ENCODE assay signal across 1 cellular context in genomic region chr1:45583666-45584350, GRCh38.
TF ChIP-seq lines count a peak whose summit lies in the region.

TSS of gene NASP (plus strand) at chr1:45584041. CDS start at chr1:45584147, 106 bp downstream.

TF ChIP-seq in K562, 482 proteins besides CTCF, POLR2A, EP300 and RAD21 (continued from another document and continues in another):
- no peak for TF ChIP-seq CHD7 (IDR thresholded peaks at IDR 0.05; ENCODE audit: low read depth, low read length)
- TF ChIP-seq PBX2 (CRISPR knock-in tag; IDR thresholded peaks at IDR 0.05; ENCODE audit: low read depth): no peak
- no peak for TF ChIP-seq PBX2 (tag; conservative IDR thresholded peaks at IDR 0.05; ENCODE audit: low read depth)
- TF ChIP-seq NR1H2 (CRISPR knock-in tag; IDR thresholded peaks at IDR 0.05): no peak
- TF ChIP-seq POLR2AphosphoS2 (IDR thresholded peaks at IDR 0.05; ENCODE audit: low read length): peak; percentile 93
- TF ChIP-seq FOXK2 (conservative IDR thresholded peaks at IDR 0.05 in 1 of 2, IDR thresholded peaks at IDR 0.05 in 1 of 2; ENCODE audit: low read depth in 2 of 2): peak; percentile 3 to 40; a peak in 1 of 4 replicates
- no peak for TF ChIP-seq ATF1 (CRISPR knock-in tag; IDR thresholded peaks at IDR 0.05)
- TF ChIP-seq ATF1 (tag; IDR thresholded peaks at IDR 0.05): peak; percentile 93
- TF ChIP-seq POLR2G (IDR thresholded peaks at IDR 0.05; ENCODE audit: low read depth, low read length): peak; percentile 98
- peak; percentile 89 for TF ChIP-seq GABPB1 (CRISPR knock-in tag; IDR thresholded peaks at IDR 0.05)
- peak; percentile 61 for TF ChIP-seq CCNT2 (IDR thresholded peaks at IDR 0.05; ENCODE audit: borderline replicate concordance, extremely low read depth, insufficient read length, low read depth, low read length)
- TF ChIP-seq PRMT5 (CRISPR knock-in tag; IDR thresholded peaks at IDR 0.05): 0 out of 2 replicates have a peak, but pooled peaks have one; percentile 37
- TF ChIP-seq LEF1 (IDR thresholded peaks at IDR 0.05): 0 out of 2 replicates have a peak, but pooled peaks have one; percentile 17
- TF ChIP-seq SMAD3 (CRISPR knock-in tag; conservative IDR thresholded peaks at IDR 0.05): no peak
- no peak for TF ChIP-seq ZBTB49 (CRISPR knock-in tag; IDR thresholded peaks at IDR 0.05; ENCODE audit: borderline replicate concordance)
- TF ChIP-seq NR2F6 (CRISPR knock-in tag; IDR thresholded peaks at IDR 0.05): no peak
- no peak for TF ChIP-seq ZKSCAN8 (CRISPR knock-in tag; IDR thresholded peaks at IDR 0.05)
- peak; percentile 79; the same call in 1 of the 2 replicates for TF ChIP-seq VEZF1 (CRISPR knock-in tag; IDR thresholded peaks at IDR 0.05)
- TF ChIP-seq SREBF1 (IDR thresholded peaks at IDR 0.05; ENCODE audit: borderline replicate concordance, low read depth, low read length): no peak
- peak; percentile 98 for TF ChIP-seq NFRKB (IDR thresholded peaks at IDR 0.05; ENCODE audit: low read depth)
- no peak; the same call in 1 of the 2 replicates for TF ChIP-seq ZNF740 (CRISPR knock-in tag; IDR thresholded peaks at IDR 0.05)
- TF ChIP-seq ZNF740 (tag; IDR thresholded peaks at IDR 0.05): no peak
- TF ChIP-seq DNMT1 (IDR thresholded peaks at IDR 0.05): no peak
- TF ChIP-seq TEAD1 (CRISPR knock-in tag; IDR thresholded peaks at IDR 0.05): no peak; a peak in 1 of 4 replicates
- TF ChIP-seq SRSF7 (optimal IDR thresholded peaks at IDR 0.05; ENCODE audit: low read depth, low read length): no peak
- TF ChIP-seq ESRRA (IDR thresholded peaks at IDR 0.05; ENCODE audit: borderline replicate concordance, low read depth): peak; percentile 13; the same call in 1 of the 2 replicates
- TF ChIP-seq ID3 (CRISPR knock-in tag; IDR thresholded peaks at IDR 0.05): no peak
- peak; percentile 63; the same call in 1 of the 2 replicates for TF ChIP-seq ID3 (tag; IDR thresholded peaks at IDR 0.05)
- no peak for TF ChIP-seq PYGO2 (tag; IDR thresholded peaks at IDR 0.05)
- peak in 1 of 2 experiments; percentile 72; a peak in 2 of 4 replicates for TF ChIP-seq ZNF639 (CRISPR knock-in tag; conservative IDR thresholded peaks at IDR 0.05 in 1 of 2, IDR thresholded peaks at IDR 0.05 in 1 of 2)
- TF ChIP-seq NCOA6 (IDR thresholded peaks at IDR 0.05): no peak; the same call in 1 of the 2 replicates
- no peak for TF ChIP-seq ELF4 (CRISPR knock-in tag; IDR thresholded peaks at IDR 0.05)
- no peak for TF ChIP-seq MCM5 (IDR thresholded peaks at IDR 0.05; ENCODE audit: low read depth)
- no peak for TF ChIP-seq TCFL5 (CRISPR knock-in tag; conservative IDR thresholded peaks at IDR 0.05)
- TF ChIP-seq SMARCC2 (IDR thresholded peaks at IDR 0.05; ENCODE audit: low read depth): no peak; the same call in 1 of the 2 replicates
- peak; percentile 52 for TF ChIP-seq KLF1 (tag; IDR thresholded peaks at IDR 0.05)
- peak; percentile 66 for TF ChIP-seq NR2C2 (CRISPR knock-in tag; IDR thresholded peaks at IDR 0.05)
- TF ChIP-seq NR2C2 (tag; IDR thresholded peaks at IDR 0.05): no peak
- TF ChIP-seq MAZ (CRISPR knock-in tag; conservative IDR thresholded peaks at IDR 0.05 in 1 of 2, IDR thresholded peaks at IDR 0.05 in 1 of 2): peak in 1 of 2 experiments; percentile 81; a peak in 3 of 4 replicates
- TF ChIP-seq TFAM (CRISPR knock-in tag; conservative IDR thresholded peaks at IDR 0.05): no peak
- TF ChIP-seq ZBTB2 (IDR thresholded peaks at IDR 0.05): peak; percentile 42; the same call in 1 of the 2 replicates
- peak; percentile 56 for TF ChIP-seq SIN3B (IDR thresholded peaks at IDR 0.05; ENCODE audit: low read depth)
